8 cellular contexts compared by ENCODE assay signal in the genomic region with DNA sequence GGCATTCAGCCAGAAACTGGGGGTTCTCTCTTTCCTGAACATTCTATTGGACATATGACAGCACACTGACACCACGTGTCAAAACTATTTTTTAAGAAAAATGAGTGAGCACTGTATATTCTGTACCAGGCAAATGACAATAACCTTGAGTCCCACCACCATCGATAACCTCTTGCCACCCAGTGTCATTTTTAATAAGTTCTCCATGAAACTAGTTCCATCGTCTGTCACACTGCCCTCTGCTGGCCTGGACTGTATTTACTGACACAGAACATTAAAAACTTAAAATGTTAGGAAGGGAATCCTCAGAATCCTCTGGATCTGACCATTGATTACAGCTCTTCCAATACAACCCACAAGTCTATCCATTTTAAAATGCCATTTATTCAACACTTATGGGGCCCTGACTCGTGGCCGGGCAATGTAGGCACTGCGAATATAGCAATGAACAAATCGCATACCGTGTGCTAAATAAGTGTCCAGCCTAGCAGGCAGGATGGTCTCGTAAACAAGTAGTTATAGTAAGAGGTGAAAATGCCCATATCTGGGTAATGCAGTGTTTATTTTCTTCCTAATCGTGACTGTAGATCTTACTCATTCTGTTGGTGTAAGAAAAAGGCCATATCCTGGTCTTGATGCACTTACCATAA. TPM values are rescaled to one million over a fixed set of nuclear protein-coding genes. Genes with fewer than 3 reads are reported as not detected.
A peak's percentile ranks its signal among the peaks of the same experiment; 100 is the strongest.
DNase-seq lines count a peak whose midpoint lies in the region; ATAC-seq, FAIRE-seq and TF ChIP-seq lines count a peak whose summit lies in the region.

No MANE protein-coding gene starts in this region.

- no peak overlapping the region for H3K27ac ChIP-seq in kidney (ENCODE audit: low read depth in 2 of 2, low read length in 2 of 2)

- CTCF ChIA-PET in HEK293T (lab: Yijun Ruan, JAX), result interaction anchor here (0.6 to 0.9 kb wide), 3 partner anchors 120 to 500 kb away, joined by 3 to 6 read pairs (median 4); no protein-coding TSS in a partner anchor

- no peak overlapping the region for H3K9ac ChIP-seq in kidney (ENCODE audit: low read length in 2 of 2)

- no peaks in the 10 kb centered on the region for H3K9me3 ChIP-seq in kidney (ENCODE audit: control insufficient read depth in 1 of 2, low read length in 2 of 2)

- no peak for FAIRE-seq in kidney (lab: Jason Lieb, UNC)

- DNase-seq in Caki2 (ENCODE audit: low read depth), result peak; percentile 14
- DNase-seq in HEK293T (ENCODE audit: extremely low spot score), result peak; percentile 42
- peak; percentile 56 for DNase-seq in SK-MEL-5 (ENCODE audit: low read depth, low spot score)
- peak; percentile 4 for DNase-seq in brain pericyte (ENCODE audit: low read depth, low spot score)
- DNase-seq in kidney, result no peak
- DNase-seq in stimulated activated CD4-positive, alpha-beta T cell treated with anti-CD3 and anti-CD28 coated beads, Interleukin-4, amount 100 ng/mL, for 1 hour, result peak; percentile 48

- no peaks in the 10 kb centered on the region for H3K4me1 ChIP-seq in kidney (ENCODE audit: control insufficient read depth in 1 of 2, insufficient read depth in 1 of 2, low read depth in 1 of 2, low read length in 2 of 2)

- H3K4me3 ChIP-seq in kidney (ENCODE audit: low read length in 2 of 2), result no peak overlapping the region

- POLR2A ChIA-PET in HEK293T (lab: Yijun Ruan, JAX), result no interaction called here

- ATAC-seq in GM21825 (IDR thresholded peaks at IDR 0.05; ENCODE audit: unreplicated experiment), result no peak
- ATAC-seq in GM21526 (IDR thresholded peaks at IDR 0.05; ENCODE audit: low FRiP score, unreplicated experiment), result no peak

- intact Hi-C loops in kidney (cut with DNase I), result no loop called here

- in situ Hi-C loops in Caki2 (cut with HindIII; ENCODE audit: low pct_unique_long_range_greater_than_20kb, low sequenced_read_pairs), result no loop called here
- in situ Hi-C loops in SK-MEL-5 (cut with HindIII; ENCODE audit: low pct_unique_long_range_greater_than_20kb, low sequenced_read_pairs), result no loop called here

- peak; percentile 56 for TF ChIP-seq CTCF in kidney (IDR thresholded peaks at IDR 0.05; ENCODE audit: borderline replicate concordance, extremely low read depth, insufficient read depth)

- H3K36me3 ChIP-seq in kidney (ENCODE audit: control insufficient read depth in 1 of 2, insufficient read depth in 2 of 2, low read length in 2 of 2), result no peaks in the 10 kb centered on the region

TF ChIP-seq in HEK293T, 16 proteins besides CTCF, POLR2A, EP300 and RAD21:
- no peak for TF ChIP-seq CTBP1 (IDR thresholded peaks at IDR 0.05; ENCODE audit: borderline replicate concordance)
- TF ChIP-seq FOXA1 (IDR thresholded peaks at IDR 0.05), result no peak
- no peak for TF ChIP-seq TARDBP (IDR thresholded peaks at IDR 0.05)
- TF ChIP-seq NFRKB (IDR thresholded peaks at IDR 0.05), result no peak
- no peak for TF ChIP-seq HDGF (IDR thresholded peaks at IDR 0.05; ENCODE audit: borderline replicate concordance)
- no peak for TF ChIP-seq FOXK2 (IDR thresholded peaks at IDR 0.05)
- TF ChIP-seq ELF4 (IDR thresholded peaks at IDR 0.05), result no peak
- TF ChIP-seq LEF1 (IDR thresholded peaks at IDR 0.05; ENCODE audit: borderline replicate concordance), result no peak
- TF ChIP-seq, protein P1, sequence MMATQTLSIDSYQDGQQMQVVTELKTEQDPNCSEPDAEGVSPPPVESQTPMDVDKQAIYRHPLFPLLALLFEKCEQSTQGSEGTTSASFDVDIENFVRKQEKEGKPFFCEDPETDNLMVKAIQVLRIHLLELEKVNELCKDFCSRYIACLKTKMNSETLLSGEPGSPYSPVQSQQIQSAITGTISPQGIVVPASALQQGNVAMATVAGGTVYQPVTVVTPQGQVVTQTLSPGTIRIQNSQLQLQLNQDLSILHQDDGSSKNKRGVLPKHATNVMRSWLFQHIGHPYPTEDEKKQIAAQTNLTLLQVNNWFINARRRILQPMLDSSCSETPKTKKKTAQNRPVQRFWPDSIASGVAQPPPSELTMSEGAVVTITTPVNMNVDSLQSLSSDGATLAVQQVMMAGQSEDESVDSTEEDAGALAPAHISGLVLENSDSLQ (IDR thresholded peaks at IDR 0.05), result no peak
- TF ChIP-seq FOXM1 (IDR thresholded peaks at IDR 0.05; ENCODE audit: borderline replicate concordance), result no peak
- no peak for TF ChIP-seq SUZ12 (IDR thresholded peaks at IDR 0.05)
- no peak for TF ChIP-seq L3MBTL2 (conservative IDR thresholded peaks at IDR 0.05)
- TF ChIP-seq BHLHE40 (IDR thresholded peaks at IDR 0.05; ENCODE audit: borderline replicate concordance), result no peak

RNA-seq across cellular contexts. Expression of a gene that starts 35.9 kb away (rescaled TPM):
- not detected in 2 replicates for total RNA-seq in Caki2 (2014; rRNA removed; shearing (Covaris generic); ENCODE audit: low replicate concordance)
- not detected in 2 replicates for total RNA-seq in SK-MEL-5 (2014; rRNA removed; shearing (Covaris generic))
- not detected in 2 replicates for polyA plus RNA-seq in SK-MEL-5 (2015; cell fraction: cytosol; rRNA removed)
- 6.2 TPM in 1 of 2 replicates, not detected in the other for polyA plus RNA-seq in SK-MEL-5 (2015; cell fraction: nucleus; rRNA removed)
- 2.8 TPM for total RNA-seq in kidney
- 2.8 TPM for polyA plus RNA-seq in kidney (ENCODE audit: insufficient read depth, low read depth, low replicate concordance)
